In genomic region chr17:75032896-75033294, GRCh38 we compare ENCODE assay signal across 8 cellular contexts. TPM values are rescaled to one million over a fixed set of nuclear protein-coding genes. Genes with fewer than 3 reads are reported as not detected.
DNase-seq lines count a peak whose midpoint lies in the region; ATAC-seq and TF ChIP-seq lines count a peak whose summit lies in the region.

No MANE protein-coding gene starts in this region.

- H2AFZ ChIP-seq in MM.1S (ENCODE audit: low read length) = no peak overlapping the region

- H3K9me3 Mint-ChIP-seq in CD8-positive, alpha-beta memory T cell = peaks cover 0 to 6% (median 0%) of the 10 kb centered on the region in 5 donors
- H3K9me3 Mint-ChIP-seq in chondrocyte (ENCODE audit: low read depth) = peaks cover 13% of the 10 kb centered on the region
- no peaks in the 10 kb centered on the region for H3K9me3 Mint-ChIP-seq in natural killer cell treated with Interleukin-12 subunit alpha and Interleukin-12 subunit beta and Interleukin-15 and Interleukin-18, amount 100 ng/mL, for 72 hours

- no peaks in the 10 kb centered on the region for H3K36me3 ChIP-seq in CD8-positive, alpha-beta memory T cell (ENCODE audit: insufficient read depth, low read length)
- H3K36me3 ChIP-seq in MM.1S (replicated peaks; ENCODE audit: insufficient read depth, low read length) = no peaks in the 10 kb centered on the region

- H3K27me3 Mint-ChIP-seq in CD8-positive, alpha-beta memory T cell = peaks cover 0 to 16% of the 10 kb centered on the region in 2 donors
- no peaks in the 10 kb centered on the region for H3K27me3 Mint-ChIP-seq in chondrocyte (ENCODE audit: low read depth)
- peaks cover 0 to 5% of the 10 kb centered on the region in 2 donors for H3K27me3 Mint-ChIP-seq in natural killer cell treated with Interleukin-12 subunit alpha and Interleukin-12 subunit beta and Interleukin-15 and Interleukin-18, amount 100 ng/mL, for 72 hours

- peaks cover 27% of the 10 kb centered on the region for H3F3A ChIP-seq in MM.1S (ENCODE audit: insufficient read depth, low read length)

- H4K20me1 ChIP-seq in MM.1S (ENCODE audit: insufficient read depth, low read length) = no peaks in the 10 kb centered on the region

- CTCF ChIA-PET in CD8-positive, alpha-beta memory T cell (lab: Charles Lee) = interaction anchor here (2.4 kb wide), 1 partner anchor 20 kb away, joined by 17 read pairs; the partner anchor contains the start of gene MRPL58

- peak overlapping the region; percentile 86 to 99 (median 98) for H3K27ac Mint-ChIP-seq in CD8-positive, alpha-beta memory T cell
- peak overlapping the region; percentile 99 for H3K27ac Mint-ChIP-seq in chondrocyte (ENCODE audit: unreplicated experiment)
- no peak overlapping the region for H3K27ac Mint-ChIP-seq in natural killer cell treated with Interleukin-12 subunit alpha and Interleukin-12 subunit beta and Interleukin-15 and Interleukin-18, amount 100 ng/mL, for 72 hours

- peak overlapping the region; percentile 57; the same call in 1 of the 2 replicates for H3K9ac ChIP-seq in MM.1S (ENCODE audit: low read length)

- H3K36me3 Mint-ChIP-seq in CD8-positive, alpha-beta memory T cell = peaks cover 0 to 4% (median 0%) of the 10 kb centered on the region in 3 donors
- peaks cover 5% of the 10 kb centered on the region for H3K36me3 Mint-ChIP-seq in chondrocyte (ENCODE audit: low read depth)
- peaks cover 4% of the 10 kb centered on the region for H3K36me3 Mint-ChIP-seq in natural killer cell treated with Interleukin-12 subunit alpha and Interleukin-12 subunit beta and Interleukin-15 and Interleukin-18, amount 100 ng/mL, for 72 hours

- TF ChIP-seq CTCF in MM.1S (IDR thresholded peaks at IDR 0.05; ENCODE audit: low read length) (no peak), chondrocyte (IDR thresholded peaks at IDR 0.05) (no peak), GM20000 (IDR thresholded peaks at IDR 0.05; ENCODE audit: extremely low read depth, missing control alignments) (no peak)

- peak overlapping the region; percentile 36 for H3K4me3 ChIP-seq in CD8-positive, alpha-beta memory T cell (ENCODE audit: low read length)
- peak overlapping the region; percentile 73; the same call in 1 of the 2 replicates for H3K4me3 ChIP-seq in MM.1S (ENCODE audit: low read length)

- no peaks in the 10 kb centered on the region for H3K9me3 ChIP-seq in CD8-positive, alpha-beta memory T cell (ENCODE audit: low read length)
- H3K9me3 ChIP-seq in MM.1S (replicated peaks; ENCODE audit: insufficient read depth, low read length) = no peaks in the 10 kb centered on the region

- no peak for ATAC-seq in natural killer cell treated with Interleukin-12 subunit alpha and Interleukin-12 subunit beta and Interleukin-15 and Interleukin-18, amount 100 ng/mL, for 72 hours
- ATAC-seq in GM18909 (IDR thresholded peaks at IDR 0.05; ENCODE audit: poor library complexity, unreplicated experiment) = no peak

- peak in 1 of 5 donors; percentile 55 for DNase-seq in CD8-positive, alpha-beta memory T cell
- DNase-seq in MM.1S (no peak), chondrocyte (ENCODE audit: low spot score) (no peak), GM20000 (ENCODE audit: low spot score) (no peak), pons (ENCODE audit: low spot score) (no peak), cerebellar nuclear complex (lab: John Stamatoyannopoulos, UW) (no peak)
- DNase-seq in natural killer cell treated with Interleukin-12 subunit alpha and Interleukin-12 subunit beta and Interleukin-15 and Interleukin-18, amount 100 ng/mL, for 72 hours (ENCODE audit: low spot score) = no peak

- H3K4me2 ChIP-seq in MM.1S (ENCODE audit: low read depth, low read length) = peak overlapping the region; percentile 83

- no peaks in the 10 kb centered on the region for H3K27me3 ChIP-seq in CD8-positive, alpha-beta memory T cell (ENCODE audit: insufficient read depth, low read length, poor library complexity, severe bottlenecking)
- H3K27me3 ChIP-seq in MM.1S (replicated peaks; ENCODE audit: insufficient read depth, low read length) = no peaks in the 10 kb centered on the region; the same call in 1 of the 2 replicates

- POLR2A ChIA-PET in CD8-positive, alpha-beta memory T cell (lab: Charles Lee) = no interaction called here

- H3K4me1 ChIP-seq in CD8-positive, alpha-beta memory T cell (ENCODE audit: insufficient read depth, low read length) = peaks cover 50% of the 10 kb centered on the region
- 0 out of 2 replicates have a peak, but pooled peaks cover 4% of the 10 kb centered on the region for H3K4me1 ChIP-seq in MM.1S (ENCODE audit: low read length)

- no peaks in the 10 kb centered on the region for H3K79me2 ChIP-seq in MM.1S (ENCODE audit: low read length)

- peak overlapping the region; percentile 62 for H3K27ac ChIP-seq in CD8-positive, alpha-beta memory T cell (ENCODE audit: low read depth, low read length)
- no peak overlapping the region for H3K27ac ChIP-seq in MM.1S (ENCODE audit: low read length)

- H3K4me1 Mint-ChIP-seq in CD8-positive, alpha-beta memory T cell = peaks cover 36 to 61% (median 58%) of the 10 kb centered on the region in 3 donors
- peaks cover 30% of the 10 kb centered on the region for H3K4me1 Mint-ChIP-seq in chondrocyte (ENCODE audit: low read depth)
- peaks cover 32 to 33% of the 10 kb centered on the region in 2 donors for H3K4me1 Mint-ChIP-seq in natural killer cell treated with Interleukin-12 subunit alpha and Interleukin-12 subunit beta and Interleukin-15 and Interleukin-18, amount 100 ng/mL, for 72 hours (ENCODE audit: low read depth in 2 of 2)

- no peaks in the 10 kb centered on the region for H3K9me2 ChIP-seq in MM.1S (replicated peaks; ENCODE audit: insufficient read depth, low read length)

- H3K4me3 Mint-ChIP-seq in CD8-positive, alpha-beta memory T cell = peak overlapping the region; percentile 91 to 96 (median 92)
- peak overlapping the region; percentile 96 for H3K4me3 Mint-ChIP-seq in chondrocyte (ENCODE audit: unreplicated experiment)
- peak overlapping the region; percentile 72 for H3K4me3 Mint-ChIP-seq in natural killer cell treated with Interleukin-12 subunit alpha and Interleukin-12 subunit beta and Interleukin-15 and Interleukin-18, amount 100 ng/mL, for 72 hours

RNA-seq across cellular contexts. Expression of gene ATP5PD, which starts 13.9 kb away (rescaled TPM):
- 100 to 1,000 TPM; 179 to 198 TPM for total RNA-seq in CD8-positive, alpha-beta memory T cell
- polyA plus RNA-seq in CD8-positive, alpha-beta memory T cell = 345 TPM
- total RNA-seq in chondrocyte = 178 to 185 TPM (median 183 TPM) in 3 replicates
- 100 to 1,000 TPM; 153 to 187 TPM for total RNA-seq in natural killer cell treated with Interleukin-12 subunit alpha and Interleukin-12 subunit beta and Interleukin-15 and Interleukin-18, amount 100 ng/mL, for 72 hours

RNA-seq across cellular contexts. Expression of gene KCTD2, which starts 14.1 kb away (rescaled TPM):
- 10 to 100 TPM; 22.2 to 23.8 TPM for total RNA-seq in CD8-positive, alpha-beta memory T cell
- polyA plus RNA-seq in CD8-positive, alpha-beta memory T cell = 8.0 TPM
- 16.8 to 20.4 TPM (median 17.1 TPM) in 3 replicates for total RNA-seq in chondrocyte
- 10 to 100 TPM; 20.0 to 20.1 TPM for total RNA-seq in natural killer cell treated with Interleukin-12 subunit alpha and Interleukin-12 subunit beta and Interleukin-15 and Interleukin-18, amount 100 ng/mL, for 72 hours

RNA-seq across cellular contexts. Expression of gene MRPL58, which starts 20.4 kb away (rescaled TPM):
- 10 to 100 TPM; 65.5 to 68.8 TPM for total RNA-seq in CD8-positive, alpha-beta memory T cell
- polyA plus RNA-seq in CD8-positive, alpha-beta memory T cell = 48.0 TPM
- 18.9 to 25.7 TPM (median 19.8 TPM) in 3 replicates for total RNA-seq in chondrocyte
- total RNA-seq in natural killer cell treated with Interleukin-12 subunit alpha and Interleukin-12 subunit beta and Interleukin-15 and Interleukin-18, amount 100 ng/mL, for 72 hours = 10 to 100 TPM; 46.6 to 61.8 TPM

RNA-seq across cellular contexts. Expression of gene CDR2L, which starts 45.5 kb away (rescaled TPM):
- 1 to 10 TPM; 1.5 to 1.7 TPM for total RNA-seq in CD8-positive, alpha-beta memory T cell
- 0.06 TPM for polyA plus RNA-seq in CD8-positive, alpha-beta memory T cell
- total RNA-seq in chondrocyte = 32.7 to 51.1 TPM (median 51.0 TPM) in 3 replicates
- total RNA-seq in natural killer cell treated with Interleukin-12 subunit alpha and Interleukin-12 subunit beta and Interleukin-15 and Interleukin-18, amount 100 ng/mL, for 72 hours = under 1 TPM; 0.07 to 0.47 TPM

RNA-seq across cellular contexts. Expression of gene SLC16A5, which starts 54.9 kb away (rescaled TPM):
- 1 to 10 TPM; 1.3 to 1.9 TPM for total RNA-seq in CD8-positive, alpha-beta memory T cell
- polyA plus RNA-seq in CD8-positive, alpha-beta memory T cell = 0.82 TPM
- 2.1 to 3.0 TPM (median 3.0 TPM) in 3 replicates for total RNA-seq in chondrocyte
- total RNA-seq in natural killer cell treated with Interleukin-12 subunit alpha and Interleukin-12 subunit beta and Interleukin-15 and Interleukin-18, amount 100 ng/mL, for 72 hours = 1 to 10 TPM; 4.6 TPM

Comparison
In these comparisons a context has a peak if more than half of its experiments do, and no peak if none do; other contexts are left out.
1. H3K27ac Mint-ChIP-seq: peak in CD8-positive, alpha-beta memory T cell (8 of 8) and chondrocyte (single experiment); none in natural killer cell treated with Interleukin-12 subunit alpha and Interleukin-12 subunit beta and Interleukin-15 and Interleukin-18, amount 100 ng/mL, for 72 hours (0 of 2).
2. Peak in every context shown above with its lines, with median percentiles within 50 percentile points of each other: H3K4me3 Mint-ChIP-seq.